1 cellular context compared by ENCODE assay signal in the genomic region with DNA sequence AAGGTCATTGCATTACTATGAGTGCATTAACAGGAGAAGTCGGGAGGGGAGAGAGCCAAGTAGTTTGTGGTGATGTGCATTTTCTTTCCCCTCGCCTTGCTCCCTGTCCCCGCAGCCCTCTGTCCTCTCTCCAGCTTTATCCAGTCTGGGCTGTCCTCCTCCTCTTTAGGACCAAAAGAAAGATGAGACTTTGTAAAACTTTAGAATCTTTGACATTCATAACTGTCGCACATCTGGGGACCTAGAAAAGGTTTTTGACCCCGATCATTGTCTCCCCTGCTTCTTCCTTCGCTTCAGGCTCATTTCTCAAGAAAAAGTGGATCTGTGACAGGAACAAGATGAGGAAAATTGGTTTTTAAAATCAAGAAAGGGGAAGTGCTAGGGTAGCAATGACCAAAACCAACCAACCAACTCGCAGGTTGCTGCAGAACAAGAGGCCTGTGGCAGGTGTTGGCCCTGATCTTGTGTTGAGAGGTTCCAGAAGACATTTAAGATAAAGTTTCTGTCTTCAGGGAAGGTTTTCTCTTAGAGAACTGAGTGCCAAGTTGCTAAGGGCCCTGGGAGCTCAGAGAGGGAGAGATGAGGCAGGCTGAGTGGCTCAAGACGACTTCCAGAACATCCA.
TF ChIP-seq lines count a peak whose summit lies in the region.

No MANE protein-coding gene starts in this region.

TF ChIP-seq in IMR-90, 13 proteins besides CTCF, POLR2A, EP300 and RAD21:
- TF ChIP-seq USF2 (IDR thresholded peaks at IDR 0.05; ENCODE audit: low read depth, low read length) (no peak), MXI1 (IDR thresholded peaks at IDR 0.05; ENCODE audit: borderline replicate concordance, low read depth, low read length) (no peak), FOS (IDR thresholded peaks at IDR 0.05; ENCODE audit: low read depth, low read length) (no peak), CEBPB (IDR thresholded peaks at IDR 0.05; ENCODE audit: low read depth, low read length) (no peak), RCOR1 (IDR thresholded peaks at IDR 0.05; ENCODE audit: insufficient replicate concordance, low read length) (no peak), RFX5 (IDR thresholded peaks at IDR 0.05; ENCODE audit: low read depth, low read length) (no peak), MAZ (IDR thresholded peaks at IDR 0.05; ENCODE audit: borderline replicate concordance, low read depth, low read length) (no peak), SMC3 (IDR thresholded peaks at IDR 0.05; ENCODE audit: low read depth, low read length) (no peak), MAFK (IDR thresholded peaks at IDR 0.05; ENCODE audit: low read depth, low read length) (no peak), BHLHE40 (IDR thresholded peaks at IDR 0.05; ENCODE audit: low read depth, low read length) (no peak), NFE2L2 (IDR thresholded peaks at IDR 0.05; ENCODE audit: low read depth, low read length) (no peak), CHD1 (IDR thresholded peaks at IDR 0.05; ENCODE audit: low read depth, low read length) (no peak)
- TF ChIP-seq, protein P1, sequence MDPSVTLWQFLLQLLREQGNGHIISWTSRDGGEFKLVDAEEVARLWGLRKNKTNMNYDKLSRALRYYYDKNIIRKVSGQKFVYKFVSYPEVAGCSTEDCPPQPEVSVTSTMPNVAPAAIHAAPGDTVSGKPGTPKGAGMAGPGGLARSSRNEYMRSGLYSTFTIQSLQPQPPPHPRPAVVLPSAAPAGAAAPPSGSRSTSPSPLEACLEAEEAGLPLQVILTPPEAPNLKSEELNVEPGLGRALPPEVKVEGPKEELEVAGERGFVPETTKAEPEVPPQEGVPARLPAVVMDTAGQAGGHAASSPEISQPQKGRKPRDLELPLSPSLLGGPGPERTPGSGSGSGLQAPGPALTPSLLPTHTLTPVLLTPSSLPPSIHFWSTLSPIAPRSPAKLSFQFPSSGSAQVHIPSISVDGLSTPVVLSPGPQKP (IDR thresholded peaks at IDR 0.05; ENCODE audit: borderline replicate concordance, low read depth, low read length): no peak
